Comparison of ENCODE assay signal across 31 cellular contexts in the genomic region with DNA sequence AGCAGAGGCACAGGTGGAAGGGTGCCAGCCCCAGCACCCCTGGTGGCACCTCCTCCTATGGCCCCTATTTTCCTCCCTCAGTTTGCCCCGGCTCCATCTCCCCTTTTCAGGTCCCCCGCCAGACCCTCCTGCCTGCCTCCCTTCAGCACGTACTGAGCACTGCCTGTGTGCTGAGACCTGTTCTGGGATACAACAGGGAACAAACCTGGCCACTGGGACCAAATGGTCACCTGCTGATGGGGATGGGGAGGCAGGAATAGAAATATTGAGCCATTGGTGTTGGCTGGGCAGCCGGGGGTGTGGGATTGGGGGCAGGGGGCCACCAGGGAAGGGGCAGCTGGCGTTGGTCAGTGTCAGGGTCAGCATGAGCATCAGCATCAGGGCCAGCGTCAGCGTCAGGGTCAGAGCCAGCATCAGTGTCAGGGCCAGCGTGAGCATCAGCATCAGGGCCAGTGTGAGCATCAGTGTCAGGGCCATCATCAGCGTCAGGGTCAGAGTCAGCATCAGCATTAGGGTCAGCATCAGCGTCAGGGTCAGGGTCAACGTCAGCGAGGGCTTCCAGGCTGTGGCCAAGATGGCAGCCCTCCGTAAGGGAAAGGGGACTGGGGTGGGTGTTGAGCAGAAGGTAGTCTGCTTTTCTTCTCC.
"Had no signal": no experiment of that assay in that cellular context is flagged by ENCODE, and none has a peak within 500 bp of the region (broad histone marks: within the 10 kb centered on the region; RNA-seq: fewer than 3 reads in every experiment).

No MANE protein-coding gene starts in this region.

- H3K9me3 Mint-ChIP-seq: activated naive CD4-positive, alpha-beta T cell treated with anti-CD3 and anti-CD28 coated beads for 36 hours; activated naive CD8-positive, alpha-beta T cell treated with anti-CD3 and anti-CD28 coated beads, Interleukin-2, amount 50 U/mL, for 24 hours; activated T-helper 1 cell treated with anti-CD3 and anti-CD28 coated beads, Interleukin-12 subunit alpha, Interleukin-12 subunit beta, Interleukin-2, Interleukin-4 antibody, amounts not matched to agents 30 ng/mL and 10 ng/mL and 1 ng/mL, durations not matched to agents 14 hours and 24 hours and 36 hours; dendritic cell treated with granulocyte-macrophage colony-stimulating factor and Interleukin-4, amounts not matched to agents 40 ng/mL and 50 ng/mL, for 4 days; mesothelial cell of epicardium; neural crest cell; stimulated activated naive B cell treated with anti-CD40 and anti-IgM and Interleukin-4, amounts not matched to agents 10 μg/mL and 1 μg/mL and 100 μg/mL, for 72 hours; T-helper 1 cell treated with Interleukin-12 subunit alpha and Interleukin-12 subunit beta and Interleukin-4 antibody, amounts not matched to agents 30 μg/mL and 1 μg/mL, for 36 hours had no signal

- FAIRE-seq: islet of Langerhans, TTC549 had no signal

- ATAC-seq: activated naive CD8-positive, alpha-beta T cell treated with anti-CD3 and anti-CD28 coated beads, Interleukin-2, amount 50 U/mL, for 24 hours; gastrocnemius medialis; left ventricle myocardium superior; psoas muscle; stimulated activated naive B cell treated with anti-CD40 and anti-IgM and Interleukin-4, amounts not matched to agents 10 μg/mL and 1 μg/mL and 100 μg/mL, for 72 hours had no signal

- DNase-seq: activated CD4-positive, alpha-beta T cell treated with anti-CD3 and anti-CD28 coated beads for 4 hours; activated CD4-positive, alpha-beta T cell treated with anti-CD3 and anti-CD28 coated beads, Interleukin-2, amount 50 U/mL, for 4 hours; activated CD8-positive, alpha-beta memory T cell treated with anti-CD3 and anti-CD28 coated beads, Interleukin-2, amount 50 U/mL, for 4 hours; activated effector memory CD4-positive, alpha-beta T cell treated with anti-CD3 and anti-CD28 coated beads, Interleukin-2, amount 50 U/mL, for 16 hours; activated naive CD4-positive, alpha-beta T cell treated with anti-CD3 and anti-CD28 coated beads for 36 hours; activated naive CD8-positive, alpha-beta T cell treated with anti-CD3 and anti-CD28 coated beads, Interleukin-2, amount 50 U/mL, for 24 hours; activated T-cell treated with anti-CD3 and anti-CD28 coated beads, Interleukin-2, amount 50 U/mL, for 1 hour; amygdala; effector memory CD4-positive, alpha-beta T cell; erythroblast; gastrocnemius medialis; glutamatergic neuron; left ventricle myocardium superior; mammary epithelial cell; naive B cell; occipital lobe; psoas muscle; stimulated activated CD4-positive, alpha-beta T cell treated with anti-CD3 and anti-CD28 coated beads, Interleukin-1b, Interleukin-23, amount 100 ng/mL, for 48 hours; stimulated activated naive B cell treated with anti-CD40 and anti-IgM and Interleukin-4, amounts not matched to agents 10 μg/mL and 1 μg/mL and 100 μg/mL, for 72 hours; stomach; SW 1271; T-helper 9 cell; uterus had no signal

- H3K27me3 Mint-ChIP-seq: activated naive CD8-positive, alpha-beta T cell treated with anti-CD3 and anti-CD28 coated beads, Interleukin-2, amount 50 U/mL, for 24 hours; central memory CD8-positive, alpha-beta T cell; dendritic cell treated with granulocyte-macrophage colony-stimulating factor and Interleukin-4, amounts not matched to agents 40 ng/mL and 50 ng/mL, for 4 days; naive B cell; stimulated activated naive B cell treated with anti-CD40 and anti-IgM and Interleukin-4, amounts not matched to agents 10 μg/mL and 1 μg/mL and 100 μg/mL, for 72 hours had no signal

- H3K27ac Mint-ChIP-seq: activated naive CD4-positive, alpha-beta T cell treated with anti-CD3 and anti-CD28 coated beads for 36 hours; activated naive CD8-positive, alpha-beta T cell treated with anti-CD3 and anti-CD28 coated beads, Interleukin-2, amount 50 U/mL, for 24 hours; activated T-helper 1 cell treated with anti-CD3 and anti-CD28 coated beads, Interleukin-12 subunit alpha, Interleukin-12 subunit beta, Interleukin-2, Interleukin-4 antibody, amounts not matched to agents 30 ng/mL and 10 ng/mL and 1 ng/mL, durations not matched to agents 14 hours and 24 hours and 36 hours; dendritic cell treated with granulocyte-macrophage colony-stimulating factor and Interleukin-4, amounts not matched to agents 40 ng/mL and 50 ng/mL, for 4 days; mesothelial cell of epicardium; naive B cell; stimulated activated naive B cell treated with anti-CD40 and anti-IgM and Interleukin-4, amounts not matched to agents 10 μg/mL and 1 μg/mL and 100 μg/mL, for 72 hours; T-helper 1 cell treated with Interleukin-12 subunit alpha and Interleukin-12 subunit beta and Interleukin-4 antibody, amounts not matched to agents 30 μg/mL and 1 μg/mL, for 36 hours had no signal

- H3K4me3 Mint-ChIP-seq: activated naive CD4-positive, alpha-beta T cell treated with anti-CD3 and anti-CD28 coated beads for 36 hours; activated naive CD8-positive, alpha-beta T cell treated with anti-CD3 and anti-CD28 coated beads, Interleukin-2, amount 50 U/mL, for 24 hours; activated T-helper 1 cell treated with anti-CD3 and anti-CD28 coated beads, Interleukin-12 subunit alpha, Interleukin-12 subunit beta, Interleukin-2, Interleukin-4 antibody, amounts not matched to agents 30 ng/mL and 10 ng/mL and 1 ng/mL, durations not matched to agents 14 hours and 24 hours and 36 hours; central memory CD8-positive, alpha-beta T cell; dendritic cell treated with granulocyte-macrophage colony-stimulating factor and Interleukin-4, amounts not matched to agents 40 ng/mL and 50 ng/mL, for 4 days; mesothelial cell of epicardium; naive B cell; neural crest cell; stimulated activated naive B cell treated with anti-CD40 and anti-IgM and Interleukin-4, amounts not matched to agents 10 μg/mL and 1 μg/mL and 100 μg/mL, for 72 hours; T-helper 1 cell treated with Interleukin-12 subunit alpha and Interleukin-12 subunit beta and Interleukin-4 antibody, amounts not matched to agents 30 μg/mL and 1 μg/mL, for 36 hours had no signal
